ENCODE assay signal across 11 cellular contexts in genomic region chr12:5073838-5074237, GRCh38. TPM values are rescaled to one million over a fixed set of nuclear protein-coding genes. Genes with fewer than 3 reads are reported as not detected.
A peak's percentile ranks its signal among the peaks of the same experiment; 100 is the strongest.
DNase-seq lines count a peak whose midpoint lies in the region; ATAC-seq, FAIRE-seq and TF ChIP-seq lines count a peak whose summit lies in the region.
"Had no signal": no experiment of that assay in that cellular context is flagged by ENCODE, and none has a peak within 500 bp of the region (broad histone marks: within the 10 kb centered on the region; RNA-seq: fewer than 3 reads in every experiment).

No MANE protein-coding gene starts in this region.

- H3K4me3 ChIP-seq in astrocyte (ENCODE audit: insufficient read depth, low read depth, low read length) (no peak overlapping the region), heart right ventricle (no peak overlapping the region)

- 81 to 90% methylated on average over 2 of the region's 2 CpGs for WGBS in heart right ventricle, 2 donors

- H3K36me3 ChIP-seq in astrocyte (ENCODE audit: insufficient read depth, low read length) (no peaks in the 10 kb centered on the region), heart right ventricle (no peaks in the 10 kb centered on the region)

- H3K27me3 Mint-ChIP-seq in astrocyte (ENCODE audit: low read depth, unreplicated experiment), result peaks cover 60% of the 10 kb centered on the region

- H3K27me3 ChIP-seq in astrocyte (ENCODE audit: insufficient read depth, low read length) (peaks cover 6% of the 10 kb centered on the region), heart right ventricle (no peaks in the 10 kb centered on the region)

- H4K20me1 ChIP-seq in astrocyte (ENCODE audit: insufficient read depth, low read length), result no peaks in the 10 kb centered on the region

- ATAC-seq in heart right ventricle, result no peak

- H3K9ac ChIP-seq in astrocyte (ENCODE audit: low read length), result no peak overlapping the region

- intact Hi-C loops in heart right ventricle (cut with DNase I), result no loop called here

- no peaks in the 10 kb centered on the region for H3K9me3 ChIP-seq in astrocyte (ENCODE audit: insufficient read depth, low read depth, low read length)
- H3K9me3 ChIP-seq in heart right ventricle, result no peaks in the 10 kb centered on the region

- FAIRE-seq in astrocyte (lab: Jason Lieb, UNC), result no peak
- no peak for FAIRE-seq in GM19239 (lab: Jason Lieb, UNC)

- H3K36me3 Mint-ChIP-seq in astrocyte (ENCODE audit: low read depth, unreplicated experiment), result no peaks in the 10 kb centered on the region

- H3K9me3 Mint-ChIP-seq in astrocyte (ENCODE audit: unreplicated experiment), result no peaks in the 10 kb centered on the region

- H3K27ac ChIP-seq in astrocyte (ENCODE audit: low read depth, low read length) (no peak overlapping the region), heart right ventricle (no peak overlapping the region)
- H3K27ac ChIP-seq: VCaP had no signal

- no peak overlapping the region for H3K4me2 ChIP-seq in astrocyte (ENCODE audit: low read length)

- peaks cover 19% of the 10 kb centered on the region for H3K4me1 Mint-ChIP-seq in astrocyte (ENCODE audit: low read depth, unreplicated experiment)

- H3K4me1 ChIP-seq in astrocyte (ENCODE audit: insufficient read depth, low read length) (peaks cover 5% of the 10 kb centered on the region), heart right ventricle (peaks cover 4 to 25% (median 20%) of the 10 kb centered on the region in 9 donors)

- H3K79me2 ChIP-seq in astrocyte (ENCODE audit: insufficient read depth, low read length), result no peaks in the 10 kb centered on the region

- no peak overlapping the region for H2AFZ ChIP-seq in astrocyte (ENCODE audit: low read depth, low read length)

- DNase-seq in GM03348 (ENCODE audit: low spot score), result peak; percentile 61
- peak; percentile 13 for DNase-seq in HT1080 (ENCODE audit: low read depth)
- DNase-seq in astrocyte (ENCODE audit: low read depth), result no peak
- peak; percentile 15 for DNase-seq in myocyte (ENCODE audit: low read depth)
- DNase-seq in GM19239 (ENCODE audit: insufficient read length, low spot score), result no peak
- no peak for DNase-seq in heart right ventricle
- DNase-seq in islet precursor cell, result no peak
- DNase-seq: activated naive CD4-positive, alpha-beta T cell treated with Interleukin-2 at 50 U/mL for 16 hours; NCI-H774 had no signal

- no peak overlapping the region for H3K4me3 Mint-ChIP-seq in astrocyte (ENCODE audit: unreplicated experiment)

- TF ChIP-seq CTCF in astrocyte (IDR thresholded peaks at IDR 0.05; ENCODE audit: insufficient read depth, low read depth, low read length) (peak; percentile 49), heart right ventricle (IDR thresholded peaks at IDR 0.05) (peak in 2 of 9 donors; percentile 14 to 21)

- no peak overlapping the region for H3K27ac Mint-ChIP-seq in astrocyte (ENCODE audit: unreplicated experiment)

RNA-seq across cellular contexts. Expression of gene KCNA5, which starts 30.2 kb away (rescaled TPM):
- not detected in 2 replicates for total RNA-seq in HT1080 (2014; rRNA removed; shearing (Covaris generic))
- polyA plus RNA-seq in HT1080 (2015; cell fraction: cytosol; rRNA removed), result not detected in 2 replicates
- polyA plus RNA-seq in HT1080 (2015; cell fraction: nucleus; rRNA removed), result not detected in 2 replicates
- 0.10 TPM in 1 of 2 replicates, not detected in the other for total RNA-seq in astrocyte
- total RNA-seq in myocyte, result not detected in 2 replicates
- not detected for polyA plus RNA-seq in myocyte (2012)
- 1 to 10 TPM; 1.5 to 5.8 (median 3.4) TPM for total RNA-seq in heart right ventricle
- 1 to 10 TPM; 1.4 to 2.3 TPM for polyA plus RNA-seq in heart right ventricle
- total RNA-seq: lung microvascular endothelial cell had no signal

Comparison
In these comparisons a context has a peak if more than half of its experiments do, and no peak if none do; other contexts are left out.
1. DNase-seq: peak in GM03348 (single experiment), HT1080 (single experiment) and myocyte (single experiment); none in astrocyte (single experiment), GM19239 (single experiment), heart right ventricle (0 of 2) and islet precursor cell (single experiment).